ENCODE assay signal across 22 cellular contexts in the genomic region with DNA sequence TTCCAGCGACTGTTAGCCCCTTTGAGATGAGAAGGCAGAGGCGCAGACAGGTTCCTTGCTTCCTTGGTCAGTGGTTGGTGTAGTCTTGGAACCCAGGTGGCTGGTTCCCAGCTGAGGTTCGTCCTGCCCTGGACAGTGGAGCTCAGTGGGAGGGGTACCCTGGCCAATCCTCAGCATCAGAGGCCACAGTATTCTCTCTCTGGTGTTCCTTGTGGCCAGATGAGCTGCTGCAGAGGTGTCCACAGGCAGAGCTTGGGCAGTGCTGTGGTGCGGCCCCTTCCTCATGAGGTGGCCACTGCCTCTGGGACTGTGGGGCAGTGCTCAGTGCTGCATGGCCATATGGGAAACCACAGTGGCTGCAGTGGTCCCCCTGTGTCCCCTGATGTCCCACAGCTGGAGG.
"Had no signal": no experiment of that assay in that cellular context is flagged by ENCODE, and none has a peak within 500 bp of the region (broad histone marks: within the 10 kb centered on the region; RNA-seq: fewer than 3 reads in every experiment).

No MANE protein-coding gene starts in this region.

- H3K9me3 Mint-ChIP-seq: activated CD4-positive, alpha-beta memory T cell treated with anti-CD3 and anti-CD28 coated beads for 36 hours; activated CD4-positive, alpha-beta T cell treated with anti-CD3 and anti-CD28 coated beads, Interleukin-2, amount 10 ng/mL, durations not matched to agents 7 days and 5 days; activated naive CD4-positive, alpha-beta T cell treated with anti-CD3 and anti-CD28 coated beads, Interleukin-2, amount 50 U/mL, for 72 hours; activated T-cell treated with anti-CD3 and anti-CD28 coated beads, Interleukin-2, amount 50 U/mL, for 4 hours; T-cell had no signal

- H3K27ac Mint-ChIP-seq: activated CD4-positive, alpha-beta memory T cell treated with anti-CD3 and anti-CD28 coated beads for 36 hours; activated CD4-positive, alpha-beta T cell treated with anti-CD3 and anti-CD28 coated beads, Interleukin-2, amount 10 ng/mL, durations not matched to agents 7 days and 5 days; activated naive CD4-positive, alpha-beta T cell treated with anti-CD3 and anti-CD28 coated beads, Interleukin-2, amount 50 U/mL, for 72 hours; T-cell had no signal

- H3K4me3 Mint-ChIP-seq: activated CD4-positive, alpha-beta memory T cell treated with anti-CD3 and anti-CD28 coated beads for 36 hours; activated CD4-positive, alpha-beta T cell treated with anti-CD3 and anti-CD28 coated beads, Interleukin-2, amount 10 ng/mL, durations not matched to agents 7 days and 5 days; activated T-cell treated with anti-CD3 and anti-CD28 coated beads, Interleukin-2, amount 50 U/mL, for 4 hours; T-cell had no signal

- H3K4me1 Mint-ChIP-seq: activated CD4-positive, alpha-beta T cell treated with anti-CD3 and anti-CD28 coated beads, Interleukin-2, amount 10 ng/mL, durations not matched to agents 7 days and 5 days; T-cell had no signal

- H3K27me3 ChIP-seq: MG63 had no signal

- H3K36me3 ChIP-seq: MG63 had no signal

- H3K4me3 ChIP-seq: MG63, SK-N-MC had no signal

- H3K9me3 ChIP-seq: MG63 had no signal

- H3K27ac ChIP-seq: SK-N-MC had no signal

- DNase-seq: activated CD4-positive, alpha-beta memory T cell treated with anti-CD3 and anti-CD28 coated beads for 36 hours; activated CD4-positive, alpha-beta T cell treated with anti-CD3 and anti-CD28 coated beads, Interleukin-2, amount 10 ng/mL, durations not matched to agents 7 days and 5 days; activated CD4-positive, CD25-positive, alpha-beta regulatory T cell; activated CD8-positive, alpha-beta memory T cell treated with anti-CD3 and anti-CD28 coated beads for 24 hours; activated effector memory CD4-positive, alpha-beta T cell treated with anti-CD3 and anti-CD28 coated beads, Interleukin-2, amount 50 U/mL, for 16 hours; activated naive CD4-positive, alpha-beta T cell treated with Interleukin-2 at 50 U/mL for 16 hours; activated T-cell treated with anti-CD3 and anti-CD28 coated beads, Interleukin-2, amount 50 U/mL, for 4 hours; amygdala; caudate nucleus; MG63; MV-4-11; NCI-H1105; NCI-H1436; NCI-H1694 treated with DMSO at 0.1 percent for 48 hours; NCI-H2029 treated with DMSO at 0.1 percent for 48 hours; NCI-H524; PC-3; T-cell; T-helper 2 cell; T1000 had no signal

- H3K27me3 Mint-ChIP-seq: activated CD4-positive, alpha-beta T cell treated with anti-CD3 and anti-CD28 coated beads, Interleukin-2, amount 10 ng/mL, durations not matched to agents 7 days and 5 days had no signal

- H3K36me3 Mint-ChIP-seq: activated CD4-positive, alpha-beta memory T cell treated with anti-CD3 and anti-CD28 coated beads for 36 hours; activated naive CD4-positive, alpha-beta T cell treated with anti-CD3 and anti-CD28 coated beads, Interleukin-2, amount 50 U/mL, for 72 hours; T-cell had no signal
